8 cellular contexts compared by ENCODE assay signal in the genomic region with DNA sequence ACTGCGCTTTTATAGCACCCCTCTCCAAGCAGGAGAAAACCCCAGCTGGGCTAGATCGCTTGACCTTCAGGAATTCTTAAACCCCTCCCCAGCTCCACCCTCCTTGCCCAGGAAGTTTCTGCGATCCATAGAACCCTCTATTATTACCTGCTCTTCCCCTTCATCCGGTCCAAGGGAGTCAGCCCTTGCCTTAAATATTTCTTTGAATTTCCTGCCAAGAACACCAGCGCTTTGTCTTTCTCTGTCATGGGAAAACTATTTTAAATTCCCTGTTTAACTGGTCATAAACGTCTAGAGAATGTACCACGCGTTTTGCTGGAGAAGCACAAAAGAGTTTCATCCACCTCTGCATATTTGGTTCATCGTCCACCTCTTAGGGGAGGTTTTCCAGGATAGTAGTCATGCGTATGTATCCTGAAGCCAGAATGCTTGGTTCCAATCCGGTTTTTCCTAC. TPM values are rescaled to one million over a fixed set of nuclear protein-coding genes. Genes with fewer than 3 reads are reported as not detected.
DNase-seq lines count a peak whose midpoint lies in the region; ATAC-seq and TF ChIP-seq lines count a peak whose summit lies in the region.

No MANE protein-coding gene starts in this region.

- peaks cover 1% of the 10 kb centered on the region for H3K36me3 Mint-ChIP-seq in activated CD8-positive, alpha-beta T cell treated with anti-CD3 and anti-CD28 coated beads, Interleukin-2, amount 10 ng/mL, durations not matched to agents 7 days and 5 days (ENCODE audit: low read depth)

- CTCF ChIA-PET in activated CD8-positive, alpha-beta T cell treated with anti-CD3 and anti-CD28 coated beads, Interleukin-2, amount 10 ng/mL, durations not matched to agents 7 days and 5 days (lab: Charles Lee) = interaction anchor here (0.9 to 3.6 kb wide), 16 partner anchors 9 to 236 kb away, joined by 3 to 52 read pairs (median 4); no protein-coding TSS in a partner anchor

- in situ Hi-C loops in G401 (cut with HindIII; ENCODE audit: low sequenced_read_pairs) = no loop called here

- H3K4me1 ChIP-seq in right atrium auricular region (peaks cover 0 to 24% of the 10 kb centered on the region in 2 donors), skeletal muscle tissue (ENCODE audit: control insufficient read depth in 3 of 3, insufficient read depth in 3 of 3, low read length in 3 of 3) (peaks cover 0 to 15% (median 11%) of the 10 kb centered on the region in 3 donors)

- no peak for TF ChIP-seq CTCF in right atrium auricular region (IDR thresholded peaks at IDR 0.05)

- H3K27me3 ChIP-seq in right atrium auricular region (no peaks in the 10 kb centered on the region), skeletal muscle tissue (ENCODE audit: control insufficient read depth in 3 of 3, insufficient read depth in 3 of 3, low read length in 3 of 3) (no peaks in the 10 kb centered on the region)

- peak overlapping the region; percentile 91 to 92 for H3K27ac ChIP-seq in right atrium auricular region
- H3K27ac ChIP-seq in skeletal muscle tissue (ENCODE audit: low read depth, low read length) = peak overlapping the region; percentile 93

- peak overlapping the region; percentile 98 for H3K4me3 Mint-ChIP-seq in activated CD8-positive, alpha-beta T cell treated with anti-CD3 and anti-CD28 coated beads, Interleukin-2, amount 10 ng/mL, durations not matched to agents 7 days and 5 days

- H3K4me3 ChIP-seq in right atrium auricular region = peak overlapping the region; percentile 76 to 89
- H3K4me3 ChIP-seq in skeletal muscle tissue (ENCODE audit: low read length in 3 of 3) = peak overlapping the region; percentile 95 to 100 (median 99)

- H3K4me1 Mint-ChIP-seq in activated CD8-positive, alpha-beta T cell treated with anti-CD3 and anti-CD28 coated beads, Interleukin-2, amount 10 ng/mL, durations not matched to agents 7 days and 5 days (ENCODE audit: low read depth) = peaks cover 27% of the 10 kb centered on the region

- H3K9me3 ChIP-seq in right atrium auricular region = peaks cover 0 to 11% of the 10 kb centered on the region in 2 donors
- peaks cover 0 to 5% (median 5%) of the 10 kb centered on the region in 3 donors for H3K9me3 ChIP-seq in skeletal muscle tissue (ENCODE audit: control insufficient read depth in 3 of 3, low read length in 3 of 3)

- H3K27me3 Mint-ChIP-seq in activated CD8-positive, alpha-beta T cell treated with anti-CD3 and anti-CD28 coated beads, Interleukin-2, amount 10 ng/mL, durations not matched to agents 7 days and 5 days (ENCODE audit: low read depth) = peaks cover 9% of the 10 kb centered on the region

- H3K9ac ChIP-seq in skeletal muscle tissue (ENCODE audit: low read depth in 1 of 3, low read length in 3 of 3) = peak overlapping the region; percentile 91 to 95 (median 93)

- no peaks in the 10 kb centered on the region for H3K9me3 Mint-ChIP-seq in activated CD8-positive, alpha-beta T cell treated with anti-CD3 and anti-CD28 coated beads, Interleukin-2, amount 10 ng/mL, durations not matched to agents 7 days and 5 days (ENCODE audit: insufficient read depth)

- DNase-seq in G401 (ENCODE audit: low spot score) (peak; percentile 14), right atrium auricular region (ENCODE audit: low spot score) (no peak), SHP77 treated with DMSO at 0.1 percent for 48 hours (lab: John Stamatoyannopoulos, UW) (no peak), retina (no peak)
- no peak for DNase-seq in activated CD8-positive, alpha-beta T cell treated with anti-CD3 and anti-CD28 coated beads, Interleukin-2, amount 10 ng/mL, durations not matched to agents 7 days and 5 days

- POLR2A ChIA-PET in activated CD8-positive, alpha-beta T cell treated with anti-CD3 and anti-CD28 coated beads, Interleukin-2, amount 10 ng/mL, durations not matched to agents 7 days and 5 days (lab: Charles Lee) = no interaction called here

- peak; percentile 2 for ATAC-seq in HG02571 (IDR thresholded peaks at IDR 0.05; ENCODE audit: unreplicated experiment)
- ATAC-seq in activated CD8-positive, alpha-beta T cell treated with anti-CD3 and anti-CD28 coated beads, Interleukin-2, amount 10 ng/mL, durations not matched to agents 7 days and 5 days = no peak
- ATAC-seq in GM18870 (IDR thresholded peaks at IDR 0.05; ENCODE audit: unreplicated experiment) = no peak

- H3K27ac Mint-ChIP-seq in activated CD8-positive, alpha-beta T cell treated with anti-CD3 and anti-CD28 coated beads, Interleukin-2, amount 10 ng/mL, durations not matched to agents 7 days and 5 days = peak overlapping the region; percentile 92

- no peaks in the 10 kb centered on the region for H3K36me3 ChIP-seq in right atrium auricular region
- no peaks in the 10 kb centered on the region for H3K36me3 ChIP-seq in skeletal muscle tissue (ENCODE audit: control insufficient read depth in 3 of 3, insufficient read depth in 3 of 3, low read length in 3 of 3)

RNA-seq across cellular contexts. Expression of a gene that starts 0.5 kb away (rescaled TPM):
- 3.7 and 4.2 TPM in 2 replicates for total RNA-seq in G401 (2014; rRNA removed; shearing (Covaris generic))
- total RNA-seq in activated CD8-positive, alpha-beta T cell treated with anti-CD3 and anti-CD28 coated beads, Interleukin-2, amount 10 ng/mL, durations not matched to agents 7 days and 5 days = 1 to 10 TPM; 8.8 to 9.1 TPM
- total RNA-seq in right atrium auricular region (10 to 100 TPM in 1 of 2 donors, 1 to 10 TPM in 1; 10.0 to 10.7 TPM), skeletal muscle tissue (12.5 TPM)

RNA-seq across cellular contexts. Expression of a gene that starts 57.2 kb away (rescaled TPM):
- total RNA-seq in G401 (2014; rRNA removed; shearing (Covaris generic)) = 0.25 TPM in 1 of 2 replicates, not detected in the other
- under 1 TPM; 0.08 TPM for total RNA-seq in activated CD8-positive, alpha-beta T cell treated with anti-CD3 and anti-CD28 coated beads, Interleukin-2, amount 10 ng/mL, durations not matched to agents 7 days and 5 days
- 1 to 10 TPM in 1 of 2 donors, under 1 TPM in 1; 0.41 to 1.5 TPM for total RNA-seq in right atrium auricular region
- 1.6 TPM for total RNA-seq in skeletal muscle tissue
